ENCODE assay signal across 1 cellular context in the genomic region with DNA sequence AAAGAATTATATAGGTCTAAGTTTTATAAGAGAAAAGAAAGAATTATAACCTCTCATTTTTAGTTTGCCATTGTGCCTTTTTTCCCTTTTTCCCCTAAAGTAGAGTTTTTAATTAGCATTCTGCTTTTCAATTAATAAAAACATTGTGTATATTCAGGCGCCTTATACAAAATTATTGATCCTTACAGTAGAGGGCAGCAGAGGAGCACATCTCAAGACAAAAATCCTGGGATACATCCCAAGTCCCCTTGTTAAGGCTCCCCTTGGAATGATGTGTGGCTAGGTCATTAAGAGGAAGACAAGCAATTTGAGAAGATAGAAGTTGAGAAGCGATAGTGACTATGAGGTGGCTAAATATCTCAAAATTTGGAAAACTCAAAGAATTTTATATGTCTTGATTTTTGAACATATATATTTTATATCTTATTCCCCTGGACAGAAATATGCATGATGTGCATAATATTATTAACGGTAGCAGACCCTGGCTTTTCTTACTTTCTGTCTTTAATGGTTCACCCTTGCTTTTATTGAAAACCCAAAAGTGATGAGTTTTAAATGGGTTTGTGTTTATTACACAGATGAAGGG.
TF ChIP-seq lines count a peak whose summit lies in the region.

No MANE protein-coding gene starts in this region.

TF ChIP-seq in H1, 55 proteins besides CTCF, POLR2A, EP300 and RAD21 (continued from another document):
- TF ChIP-seq, protein P1, sequence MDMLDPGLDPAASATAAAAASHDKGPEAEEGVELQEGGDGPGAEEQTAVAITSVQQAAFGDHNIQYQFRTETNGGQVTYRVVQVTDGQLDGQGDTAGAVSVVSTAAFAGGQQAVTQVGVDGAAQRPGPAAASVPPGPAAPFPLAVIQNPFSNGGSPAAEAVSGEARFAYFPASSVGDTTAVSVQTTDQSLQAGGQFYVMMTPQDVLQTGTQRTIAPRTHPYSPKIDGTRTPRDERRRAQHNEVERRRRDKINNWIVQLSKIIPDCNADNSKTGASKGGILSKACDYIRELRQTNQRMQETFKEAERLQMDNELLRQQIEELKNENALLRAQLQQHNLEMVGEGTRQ (IDR thresholded peaks at IDR 0.05; ENCODE audit: low read length): no peak
- TF ChIP-seq FOSL1 (IDR thresholded peaks at IDR 0.05; ENCODE audit: insufficient read depth, low read depth, low read length) (no peak), CHD1 (IDR thresholded peaks at IDR 0.05; ENCODE audit: low read depth, low read length) (no peak), SIX5 (IDR thresholded peaks at IDR 0.05; ENCODE audit: low read depth, low read length) (no peak), EGR1 (IDR thresholded peaks at IDR 0.05; ENCODE audit: borderline replicate concordance, low read depth, low read length) (no peak), ZNF274 (IDR thresholded peaks at IDR 0.05; ENCODE audit: borderline replicate concordance, extremely low read depth, low read length) (no peak)
